In genomic region chr7:125641884-125642283, GRCh38 we compare ENCODE assay signal across 11 cellular contexts.
"Had no signal": no experiment of that assay in that cellular context is flagged by ENCODE, and none has a peak within 500 bp of the region (broad histone marks: within the 10 kb centered on the region; RNA-seq: fewer than 3 reads in every experiment).

No MANE protein-coding gene starts in this region.

- H2AFZ ChIP-seq: GM23338 had no signal

- H3K9ac ChIP-seq: KMS-11 had no signal

- H3K4me3 ChIP-seq: GM23338 had no signal

- H3K27ac ChIP-seq: HL-60, KMS-11 had no signal

- ATAC-seq: GM23338 had no signal

- FAIRE-seq: H1, H54 had no signal

- H3K4me2 ChIP-seq: GM23338, KMS-11 had no signal

- DNase-seq: H9, HCEC 1CT, HFFc6, IMR-90, Karpas-422, KBM-7 had no signal
